25 cellular contexts compared by ENCODE assay signal in genomic region chr11:124863826-124864165, GRCh38. TPM values are rescaled to one million over a fixed set of nuclear protein-coding genes. Genes with fewer than 3 reads are reported as not detected.
DNase-seq lines count a peak whose midpoint lies in the region; ATAC-seq, FAIRE-seq and TF ChIP-seq lines count a peak whose summit lies in the region.
"Had no signal": no experiment of that assay in that cellular context is flagged by ENCODE, and none has a peak within 500 bp of the region (broad histone marks: within the 10 kb centered on the region; RNA-seq: fewer than 3 reads in every experiment).

No MANE protein-coding gene starts in this region.

- in situ Hi-C loops in HepG2 (cut with HindIII; ENCODE audit: extremely low pct_ligation_motif_present, low pct_unique_long_range_greater_than_20kb) = loop anchor here (10.0 kb wide), 3 partner anchors 189 to 459 kb away; partner anchors contain the start of genes SIAE and SPA17

- no peak overlapping the region for H3K4me2 ChIP-seq in HepG2 (ENCODE audit: low read depth, low read length)
- H3K4me2 ChIP-seq: BLaER1 treated with 17β-estradiol and CSF1 and Interleukin-3, amounts not matched to agents 10 nM and 100 nM had no signal

- no peak for TF ChIP-seq EP300 in HepG2 (IDR thresholded peaks at IDR 0.05; ENCODE audit: low read depth in 2 of 2, low read length in 2 of 2)
- TF ChIP-seq EP300 in HepG2 (CRISPR knock-in tag; IDR thresholded peaks at IDR 0.05; ENCODE audit: borderline replicate concordance) = no peak

- no peak overlapping the region for H3K9ac ChIP-seq in HepG2 (ENCODE audit: insufficient read depth, low read depth, low read length)
- H3K9ac ChIP-seq: BLaER1 treated with 17β-estradiol and CSF1 and Interleukin-3, amounts not matched to agents 10 nM and 100 nM had no signal

- TF ChIP-seq CTCF in coronary artery (IDR thresholded peaks at IDR 0.05) (no peak), HepG2 (CRISPR knock-in tag; IDR thresholded peaks at IDR 0.05) (no peak), thoracic aorta (IDR thresholded peaks at IDR 0.05) (no peak)

- H3K4me1 ChIP-seq in HepG2 (ENCODE audit: insufficient read depth, low read length) = peaks cover 31% of the 10 kb centered on the region
- peaks cover 27 to 32% of the 10 kb centered on the region in 2 donors for H3K4me1 ChIP-seq in thoracic aorta (ENCODE audit: control insufficient read depth in 1 of 2, low read depth in 2 of 2)

- no peak overlapping the region for H3K4me3 ChIP-seq in coronary artery
- H3K4me3 ChIP-seq in HepG2 (replicated peaks in 1 of 3; ENCODE audit: insufficient read depth in 1 of 3, low read depth in 2 of 3, low read length in 3 of 3) = no peak overlapping the region
- H3K4me3 ChIP-seq in thoracic aorta = peak overlapping the region; percentile 64
- H3K4me3 ChIP-seq: BLaER1 treated with 17β-estradiol and CSF1 and Interleukin-3, amounts not matched to agents 10 nM and 100 nM had no signal

- FAIRE-seq in HepG2 (lab: Jason Lieb, UNC) = no peak
- FAIRE-seq: keratinocyte had no signal

- DNase-seq in activated CD8-positive, alpha-beta memory T cell treated with anti-CD3 and anti-CD28 coated beads, Interleukin-2, amount 50 U/mL, for 48 hours = peak; percentile 46
- no peak for DNase-seq in activated CD8-positive, alpha-beta memory T cell treated with anti-CD3 and anti-CD28 coated beads, Interleukin-2, amount 50 U/mL, for 4 hours
- DNase-seq in coronary artery (ENCODE audit: low spot score) = peak; percentile 52
- no peak for DNase-seq in HepG2 (ENCODE audit: low spot score)
- no peak for DNase-seq in thoracic aorta (ENCODE audit: low spot score)
- no peak for DNase-seq in SKM-1 (lab: John Stamatoyannopoulos, UW; ENCODE audit: unreplicated experiment)
- no peak for DNase-seq in NCI-H1694 (lab: John Stamatoyannopoulos, UW)
- DNase-seq: activated CD4-positive, alpha-beta T cell treated with anti-CD3 and anti-CD28 coated beads, Interleukin-2, amount 50 U/mL, for 4 hours; activated naive CD8-positive, alpha-beta T cell treated with anti-CD3 and anti-CD28 coated beads, Interleukin-2, amount 10 ng/mL, durations not matched to agents 7 days and 5 days; activated T-cell treated with anti-CD3 and anti-CD28 coated beads, Interleukin-2, amount 50 U/mL, for 1 hour; MM.1S; NCI-H187; NCI-H446 treated with DMSO at 0.1 percent for 48 hours; stimulated activated naive B cell treated with anti-CD40 and anti-IgM and Interleukin-4, amounts not matched to agents 10 μg/mL and 1 μg/mL and 100 μg/mL, for 72 hours had no signal

- POLR2A ChIA-PET in HepG2 (lab: Yijun Ruan, JAX) = no interaction called here

- H3K9me3 ChIP-seq in HepG2 (ENCODE audit: low read length) (no peaks in the 10 kb centered on the region), thoracic aorta (no peaks in the 10 kb centered on the region)
- H3K9me3 ChIP-seq: esophagus muscularis mucosa, neutrophil, right atrium auricular region, tibial nerve had no signal

- CTCF ChIA-PET in HepG2 (lab: Yijun Ruan, JAX; ENCODE audit: low intra/inter-chr PET ratio, low total read pairs) = no interaction called here

- intact Hi-C loops in HepG2 (cut with micrococcal nuclease; ENCODE audit: unreplicated experiment) = no loop called here

- no peaks in the 10 kb centered on the region for H3K36me3 ChIP-seq in HepG2 (replicated peaks in 1 of 2; ENCODE audit: control insufficient read depth in 1 of 2, insufficient read depth in 2 of 2, low read length in 2 of 2)
- H3K36me3 ChIP-seq in thoracic aorta = no peaks in the 10 kb centered on the region
- H3K36me3 ChIP-seq: BLaER1 treated with 17β-estradiol and CSF1 and Interleukin-3, amounts not matched to agents 10 nM and 100 nM; esophagus muscularis mucosa; neutrophil; right atrium auricular region; tibial nerve had no signal

- no peak for TF ChIP-seq POLR2A in HepG2 (IDR thresholded peaks at IDR 0.05; ENCODE audit: insufficient read depth in 1 of 2, low read depth in 2 of 2, low read length in 2 of 2)

- H4K20me1 ChIP-seq in HepG2 (ENCODE audit: insufficient read depth, low read length) = no peaks in the 10 kb centered on the region

- no peak for TF ChIP-seq RAD21 in HepG2 (CRISPR knock-in tag; IDR thresholded peaks at IDR 0.05)

- H3K79me2 ChIP-seq in HepG2 (ENCODE audit: insufficient read depth, low read length) = no peaks in the 10 kb centered on the region

- no peak overlapping the region for H2AFZ ChIP-seq in HepG2 (ENCODE audit: low read length)

- H3K27me3 ChIP-seq in HepG2 (ENCODE audit: control insufficient read depth in 1 of 2, insufficient read depth in 2 of 2, low read length in 2 of 2) (peaks cover 15 to 68% of the 10 kb centered on the region in 2 experiments; a peak in 4 of 5 replicates), thoracic aorta (replicated peaks; ENCODE audit: insufficient read depth) (peaks cover 22% of the 10 kb centered on the region)

- H3K27ac ChIP-seq in coronary artery = no peak overlapping the region
- H3K27ac ChIP-seq in HepG2 (ENCODE audit: extremely low read length, insufficient read depth, low read length) = no peak overlapping the region
- H3K27ac ChIP-seq in thoracic aorta = no peak overlapping the region
- H3K27ac ChIP-seq: BLaER1 treated with 17β-estradiol and CSF1 and Interleukin-3, amounts not matched to agents 10 nM and 100 nM; dorsolateral prefrontal cortex; esophagus muscularis mucosa; neutrophil; right atrium auricular region; tibial nerve had no signal

- 0% methylated on average over 6 of the region's 9 CpGs for WGBS in HepG2 (ENCODE audit: low lambda C conversion rate)

- ATAC-seq in HepG2 (no peak), thoracic aorta (ENCODE audit: insufficient number of reproducible peaks, low FRiP score, low read depth) (no peak), HG03039 (IDR thresholded peaks at IDR 0.05; ENCODE audit: unreplicated experiment) (no peak)
- ATAC-seq: stimulated activated naive B cell treated with anti-CD40 and anti-IgM and Interleukin-4, amounts not matched to agents 10 μg/mL and 1 μg/mL and 100 μg/mL, for 72 hours had no signal

- BruUV-seq in HepG2 (replicated peaks; lab: Mats Ljungman, UMichigan) = no TSS peak

RNA-seq across cellular contexts. Expression of gene ROBO3, which starts 1.4 kb away (rescaled TPM):
- total RNA-seq in HepG2 (2016; rRNA removed; fragmentation: Illumina TruSeq; extraction: Trizol) (0.07 TPM in 1 of 2 replicates, not detected in the other), thoracic aorta (10 to 100 TPM in 1 of 2 donors, 1 to 10 TPM in 1; 5.5 to 13.7 TPM)
- total RNA-seq in HepG2 (2016; cell fraction: cytosol; rRNA removed; fragmentation: Illumina TruSeq; extraction: Trizol; ENCODE audit: low read depth) = not detected in 2 replicates
- total RNA-seq in HepG2 (2016; cell fraction: insoluble cytoplasmic fraction; rRNA removed; fragmentation: Illumina TruSeq; extraction: Trizol) = 0.28 TPM in 1 of 2 replicates, not detected in the other
- total RNA-seq in HepG2 (2016; cell fraction: membrane; rRNA removed; fragmentation: Illumina TruSeq; extraction: Trizol) = 0.24 and 0.25 TPM in 2 replicates
- 0.44 and 0.96 TPM in 2 replicates for total RNA-seq in HepG2 (2016; cell fraction: nucleus; rRNA removed; fragmentation: Illumina TruSeq; extraction: Trizol)
- polyA plus RNA-seq in HepG2 (2011; rRNA removed) = 2.2 and 2.4 TPM in 2 replicates
- polyA plus RNA-seq in HepG2 (2011; cell fraction: cytosol; rRNA removed) = 0.49 and 2.1 TPM in 2 replicates
- 10.4 and 24.0 TPM in 2 replicates for polyA plus RNA-seq in HepG2 (2011; cell fraction: nucleus; rRNA removed)
- polyA plus RNA-seq in HepG2 (2012) = 2.3 and 3.0 TPM in 2 replicates
- 0.10 and 0.23 TPM in 2 replicates for polyA plus RNA-seq in HepG2 (2016; cell fraction: cytosol; fragmentation: Illumina TruSeq; extraction: Trizol; ENCODE audit: low read depth)
- 0.28 TPM in 1 of 2 replicates, not detected in the other for polyA plus RNA-seq in HepG2 (2016; cell fraction: insoluble cytoplasmic fraction; fragmentation: Illumina TruSeq; extraction: Trizol; ENCODE audit: low read depth)
- polyA plus RNA-seq in HepG2 (2016; cell fraction: membrane; fragmentation: Illumina TruSeq; extraction: Trizol; ENCODE audit: low read depth) = 0.50 TPM in 1 of 2 replicates, not detected in the other
- 0.48 and 0.88 TPM in 2 replicates for polyA plus RNA-seq in HepG2 (2016; cell fraction: nucleus; fragmentation: Illumina TruSeq; extraction: Trizol; ENCODE audit: insufficient read depth, low read depth)
- polyA minus RNA-seq in HepG2 (2011; rRNA and poly(A)+ RNA removed; ENCODE audit: low replicate concordance) = 1.2 TPM in 1 of 2 replicates, not detected in the other
- not detected in 2 replicates for polyA minus RNA-seq in HepG2 (2011; cell fraction: cytosol; rRNA and poly(A)+ RNA removed)
- polyA minus RNA-seq in HepG2 (2011; cell fraction: nucleus; rRNA and poly(A)+ RNA removed) = 1.2 and 1.7 TPM in 2 replicates

RNA-seq across cellular contexts. Expression of gene ROBO4, which starts 33.9 kb away (rescaled TPM):
- total RNA-seq in HepG2 (2016; rRNA removed; fragmentation: Illumina TruSeq; extraction: Trizol) = 0.07 TPM in 1 of 2 replicates, not detected in the other
- not detected in 2 replicates for total RNA-seq in HepG2 (2016; cell fraction: cytosol; rRNA removed; fragmentation: Illumina TruSeq; extraction: Trizol; ENCODE audit: low read depth)
- not detected in 2 replicates for total RNA-seq in HepG2 (2016; cell fraction: insoluble cytoplasmic fraction; rRNA removed; fragmentation: Illumina TruSeq; extraction: Trizol)
- total RNA-seq in HepG2 (2016; cell fraction: membrane; rRNA removed; fragmentation: Illumina TruSeq; extraction: Trizol) = not detected in 2 replicates
- total RNA-seq in HepG2 (2016; cell fraction: nucleus; rRNA removed; fragmentation: Illumina TruSeq; extraction: Trizol) = not detected in 2 replicates
- 0.47 and 1.1 TPM in 2 replicates for polyA plus RNA-seq in HepG2 (2011; rRNA removed)
- polyA plus RNA-seq in HepG2 (2011; cell fraction: cytosol; rRNA removed) = 0.21 and 0.60 TPM in 2 replicates
- polyA plus RNA-seq in HepG2 (2011; cell fraction: nucleus; rRNA removed) = 4.1 and 9.2 TPM in 2 replicates
- polyA plus RNA-seq in HepG2 (2012) = 2.2 and 2.4 TPM in 2 replicates
- polyA plus RNA-seq in HepG2 (2016; cell fraction: cytosol; fragmentation: Illumina TruSeq; extraction: Trizol; ENCODE audit: low read depth) = not detected in 2 replicates
- polyA plus RNA-seq in HepG2 (2016; cell fraction: insoluble cytoplasmic fraction; fragmentation: Illumina TruSeq; extraction: Trizol; ENCODE audit: low read depth) = not detected in 2 replicates
- polyA plus RNA-seq in HepG2 (2016; cell fraction: membrane; fragmentation: Illumina TruSeq; extraction: Trizol; ENCODE audit: low read depth) = not detected in 2 replicates
- 0.51 and 0.55 TPM in 2 replicates for polyA plus RNA-seq in HepG2 (2016; cell fraction: nucleus; fragmentation: Illumina TruSeq; extraction: Trizol; ENCODE audit: insufficient read depth, low read depth)
- 6.3 TPM in 1 of 2 replicates, not detected in the other for polyA minus RNA-seq in HepG2 (2011; rRNA and poly(A)+ RNA removed; ENCODE audit: low replicate concordance)
- polyA minus RNA-seq in HepG2 (2011; cell fraction: cytosol; rRNA and poly(A)+ RNA removed) = 2.1 and 2.7 TPM in 2 replicates
- 3.7 and 7.2 TPM in 2 replicates for polyA minus RNA-seq in HepG2 (2011; cell fraction: nucleus; rRNA and poly(A)+ RNA removed)
- 10 to 100 TPM in 1 of 2 donors, 1 to 10 TPM in 1; 8.5 to 18.8 TPM for total RNA-seq in thoracic aorta
- total RNA-seq: activated naive CD8-positive, alpha-beta T cell treated with anti-CD3 and anti-CD28 coated beads, Interleukin-2, amount 10 ng/mL, durations not matched to agents 7 days and 5 days; mesothelial cell of epicardium had no signal

RNA-seq across cellular contexts. Expression of gene HEPN1, which starts 55.3 kb away (rescaled TPM):
- total RNA-seq in HepG2 (2016; rRNA removed; fragmentation: Illumina TruSeq; extraction: Trizol) (not detected in 2 replicates), thoracic aorta (under 1 TPM in 1 of 2 donors, not detected in 1; 0.41 TPM)
- not detected in 2 replicates for total RNA-seq in HepG2 (2016; cell fraction: cytosol; rRNA removed; fragmentation: Illumina TruSeq; extraction: Trizol; ENCODE audit: low read depth)
- not detected in 2 replicates for total RNA-seq in HepG2 (2016; cell fraction: insoluble cytoplasmic fraction; rRNA removed; fragmentation: Illumina TruSeq; extraction: Trizol)
- total RNA-seq in HepG2 (2016; cell fraction: membrane; rRNA removed; fragmentation: Illumina TruSeq; extraction: Trizol) = not detected in 2 replicates
- total RNA-seq in HepG2 (2016; cell fraction: nucleus; rRNA removed; fragmentation: Illumina TruSeq; extraction: Trizol) = not detected in 2 replicates
- not detected in 2 replicates for polyA plus RNA-seq in HepG2 (2011; rRNA removed)
- polyA plus RNA-seq in HepG2 (2011; cell fraction: cytosol; rRNA removed) = not detected in 2 replicates
- polyA plus RNA-seq in HepG2 (2011; cell fraction: nucleus; rRNA removed) = not detected in 2 replicates
- polyA plus RNA-seq in HepG2 (2012) = 34.1 and 38.2 TPM in 2 replicates
- not detected in 2 replicates for polyA plus RNA-seq in HepG2 (2016; cell fraction: cytosol; fragmentation: Illumina TruSeq; extraction: Trizol; ENCODE audit: low read depth)
- polyA plus RNA-seq in HepG2 (2016; cell fraction: insoluble cytoplasmic fraction; fragmentation: Illumina TruSeq; extraction: Trizol; ENCODE audit: low read depth) = not detected in 2 replicates
- polyA plus RNA-seq in HepG2 (2016; cell fraction: membrane; fragmentation: Illumina TruSeq; extraction: Trizol; ENCODE audit: low read depth) = not detected in 2 replicates
- not detected in 2 replicates for polyA plus RNA-seq in HepG2 (2016; cell fraction: nucleus; fragmentation: Illumina TruSeq; extraction: Trizol; ENCODE audit: insufficient read depth, low read depth)
- not detected in 2 replicates for polyA minus RNA-seq in HepG2 (2011; rRNA and poly(A)+ RNA removed; ENCODE audit: low replicate concordance)
- polyA minus RNA-seq in HepG2 (2011; cell fraction: cytosol; rRNA and poly(A)+ RNA removed) = 0.70 TPM in 1 of 2 replicates, not detected in the other
- 0.26 TPM in 1 of 2 replicates, not detected in the other for polyA minus RNA-seq in HepG2 (2011; cell fraction: nucleus; rRNA and poly(A)+ RNA removed)
- total RNA-seq: A172; activated naive CD8-positive, alpha-beta T cell treated with anti-CD3 and anti-CD28 coated beads, Interleukin-2, amount 10 ng/mL, durations not matched to agents 7 days and 5 days; esophagus muscularis mucosa; mesothelial cell of epicardium; right atrium auricular region; T-cell; tibial nerve had no signal
- polyA plus RNA-seq: keratinocyte had no signal

Comparison
In these comparisons a context has a peak if more than half of its experiments do, and no peak if none do; other contexts are left out.
1. DNase-seq: peak in activated CD8-positive, alpha-beta memory T cell treated with anti-CD3 and anti-CD28 coated beads, Interleukin-2, amount 50 U/mL, for 48 hours (single experiment) and coronary artery (single experiment); none in activated CD8-positive, alpha-beta memory T cell treated with anti-CD3 and anti-CD28 coated beads, Interleukin-2, amount 50 U/mL, for 4 hours (single experiment), HepG2 (single experiment), thoracic aorta (single experiment), SKM-1 (single experiment) and NCI-H1694 (single experiment).
2. RNA of gene ROBO4, which starts 33.9 kb away (total RNA-seq): 8.5 to 18.8 TPM in thoracic aorta; 0.07 TPM in HepG2; every median in the first group is over 4 times any median in the second.